ENCODE assay signal across 7 cellular contexts in the genomic region with DNA sequence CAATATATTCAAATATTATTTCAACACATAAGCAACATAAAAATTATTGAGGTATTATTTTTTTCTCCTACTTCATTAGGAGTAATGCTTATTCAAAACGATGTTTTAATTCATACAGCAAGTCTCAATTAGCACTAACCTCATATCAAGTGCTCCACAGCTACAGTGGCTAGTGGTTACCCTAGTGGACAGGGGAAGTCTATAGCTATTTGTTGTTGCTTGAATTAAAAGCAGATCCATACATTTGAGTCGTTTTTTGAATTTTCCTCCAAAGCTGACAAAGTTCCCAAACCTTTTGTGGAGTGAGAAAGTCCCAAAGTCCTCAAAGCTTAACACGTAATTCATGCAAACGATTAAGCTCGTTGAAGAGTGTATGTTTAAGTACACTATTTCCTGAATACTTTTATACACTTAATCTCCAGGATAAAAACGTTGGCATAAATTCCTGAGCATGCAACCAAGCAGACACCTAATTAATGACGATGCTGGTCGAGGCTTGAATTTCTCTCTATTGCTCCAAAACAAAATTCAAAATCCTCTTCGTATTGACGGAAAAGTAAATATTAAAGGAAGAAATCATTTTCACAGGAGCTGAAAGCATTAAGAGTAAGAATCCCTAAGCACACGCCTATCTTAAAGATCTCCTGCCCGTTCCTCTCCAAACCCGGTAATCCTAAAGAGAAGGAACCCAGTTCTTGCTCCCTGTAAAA. TPM values are rescaled to one million over a fixed set of nuclear protein-coding genes. Genes with fewer than 3 reads are reported as not detected.
DNase-seq lines count a peak whose midpoint lies in the region; ATAC-seq, FAIRE-seq and TF ChIP-seq lines count a peak whose summit lies in the region.

No MANE protein-coding gene starts in this region.

- peak overlapping the region; percentile 89 for H3K4me2 ChIP-seq in GM23338

- H3K4me1 Mint-ChIP-seq in GM23338, result peaks cover 6% of the 10 kb centered on the region; the same call in 1 of the 3 replicates
- peaks cover 38% of the 10 kb centered on the region for H3K4me1 Mint-ChIP-seq in osteocyte (ENCODE audit: unreplicated experiment)

- no peaks in the 10 kb centered on the region; the same call in 2 of the 3 replicates for H3K36me3 Mint-ChIP-seq in GM23338 (ENCODE audit: low read depth)
- H3K36me3 Mint-ChIP-seq in osteocyte (ENCODE audit: unreplicated experiment), result peaks cover 3% of the 10 kb centered on the region

- no peaks in the 10 kb centered on the region for H3K36me3 ChIP-seq in GM23338 (ENCODE audit: insufficient read depth)

- H3K27ac Mint-ChIP-seq in GM23338 (no peak overlapping the region), osteocyte (ENCODE audit: unreplicated experiment) (peak overlapping the region; percentile 81)

- peaks cover 12% of the 10 kb centered on the region for H3K4me1 ChIP-seq in GM23338 (ENCODE audit: insufficient read depth)

- H3K27me3 ChIP-seq in GM23338 (ENCODE audit: insufficient read depth), result peaks cover 46% of the 10 kb centered on the region

- no peak for ATAC-seq in GM23338

- H3K9me2 ChIP-seq in GM23338 (ENCODE audit: insufficient read depth), result no peaks in the 10 kb centered on the region

- peaks cover 22% of the 10 kb centered on the region for H3K79me2 ChIP-seq in GM23338 (replicated peaks; ENCODE audit: insufficient read depth)

- TF ChIP-seq CTCF in GM23338 (conservative IDR thresholded peaks at IDR 0.05; ENCODE audit: low read depth in 2 of 2) (peak in 1 of 2 experiments; percentile 20; a peak in 1 of 4 replicates), epithelial cell of esophagus (IDR thresholded peaks at IDR 0.05; ENCODE audit: insufficient read depth, low read depth, low read length, missing control alignments) (peak; percentile 31), osteocyte (IDR thresholded peaks at IDR 0.05) (peak; percentile 38)

- H3K4me3 Mint-ChIP-seq in GM23338 (peak overlapping the region; percentile 93), osteocyte (ENCODE audit: unreplicated experiment) (peak overlapping the region; percentile 85)

- peak overlapping the region; percentile 98 for H2AFZ ChIP-seq in GM23338

- FAIRE-seq in GM19239 (lab: Jason Lieb, UNC), result no peak

- H3K27ac ChIP-seq in GM23338 (ENCODE audit: low read depth), result no peak overlapping the region

- peaks cover 24% of the 10 kb centered on the region for H3K27me3 Mint-ChIP-seq in GM23338 (ENCODE audit: insufficient read depth, low read depth, poor library complexity)
- peaks cover 6% of the 10 kb centered on the region for H3K27me3 Mint-ChIP-seq in osteocyte (ENCODE audit: unreplicated experiment)

- H4K20me1 ChIP-seq in GM23338 (replicated peaks; ENCODE audit: insufficient read depth), result no peaks in the 10 kb centered on the region; the same call in 1 of the 2 replicates

- no peaks in the 10 kb centered on the region for H3K9me3 Mint-ChIP-seq in GM23338
- no peaks in the 10 kb centered on the region for H3K9me3 Mint-ChIP-seq in osteocyte (ENCODE audit: unreplicated experiment)

- no peaks in the 10 kb centered on the region for H3F3A ChIP-seq in GM23338 (replicated peaks; ENCODE audit: low read depth)

- H3K4me3 ChIP-seq in GM23338, result peak overlapping the region; percentile 84
- H3K4me3 ChIP-seq in epithelial cell of esophagus (ENCODE audit: low read length), result peak overlapping the region; percentile 78

- no peak for DNase-seq in GM23338 (ENCODE audit: low spot score)
- DNase-seq in RPMI7951 (ENCODE audit: low read depth), result peak; percentile 20
- peak; percentile 16 for DNase-seq in epithelial cell of esophagus (ENCODE audit: low read depth)
- DNase-seq in osteocyte (ENCODE audit: extremely low spot score, unreplicated experiment), result no peak
- no peak for DNase-seq in NOMO-1 (lab: John Stamatoyannopoulos, UW; ENCODE audit: unreplicated experiment in 2 of 2)
- DNase-seq in occipital lobe (lab: John Stamatoyannopoulos, UW), result no peak
- DNase-seq in GM19239 (ENCODE audit: insufficient read length, low spot score), result no peak

TF ChIP-seq in GM23338, 12 proteins besides CTCF, POLR2A, EP300 and RAD21 (continues in another document):
- TF ChIP-seq JUNB (IDR thresholded peaks at IDR 0.05; ENCODE audit: unreplicated experiment) (no peak), STAT1 (IDR thresholded peaks at IDR 0.05; ENCODE audit: unreplicated experiment) (no peak), ZNF331 (CRISPR knock-in tag; IDR thresholded peaks at IDR 0.05; ENCODE audit: low read depth) (no peak), POLR2AphosphoS5 (IDR thresholded peaks at IDR 0.05; ENCODE audit: low read depth) (no peak), NANOG (IDR thresholded peaks at IDR 0.05; ENCODE audit: borderline replicate concordance) (no peak), EZH2 (IDR thresholded peaks at IDR 0.05; ENCODE audit: low read depth, unreplicated experiment) (no peak), EZH2phosphoT487 (IDR thresholded peaks at IDR 0.05; ENCODE audit: unreplicated experiment) (no peak), CREB1 (CRISPR knock-in tag; IDR thresholded peaks at IDR 0.05; ENCODE audit: low read depth) (no peak), ZNF114 (CRISPR knock-in tag; IDR thresholded peaks at IDR 0.05) (no peak)
- TF ChIP-seq, protein P1, sequence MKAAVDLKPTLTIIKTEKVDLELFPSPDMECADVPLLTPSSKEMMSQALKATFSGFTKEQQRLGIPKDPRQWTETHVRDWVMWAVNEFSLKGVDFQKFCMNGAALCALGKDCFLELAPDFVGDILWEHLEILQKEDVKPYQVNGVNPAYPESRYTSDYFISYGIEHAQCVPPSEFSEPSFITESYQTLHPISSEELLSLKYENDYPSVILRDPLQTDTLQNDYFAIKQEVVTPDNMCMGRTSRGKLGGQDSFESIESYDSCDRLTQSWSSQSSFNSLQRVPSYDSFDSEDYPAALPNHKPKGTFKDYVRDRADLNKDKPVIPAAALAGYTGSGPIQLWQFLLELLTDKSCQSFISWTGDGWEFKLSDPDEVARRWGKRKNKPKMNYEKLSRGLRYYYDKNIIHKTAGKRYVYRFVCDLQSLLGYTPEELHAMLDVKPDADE (IDR thresholded peaks at IDR 0.05), result no peak
- TF ChIP-seq, protein P2, sequence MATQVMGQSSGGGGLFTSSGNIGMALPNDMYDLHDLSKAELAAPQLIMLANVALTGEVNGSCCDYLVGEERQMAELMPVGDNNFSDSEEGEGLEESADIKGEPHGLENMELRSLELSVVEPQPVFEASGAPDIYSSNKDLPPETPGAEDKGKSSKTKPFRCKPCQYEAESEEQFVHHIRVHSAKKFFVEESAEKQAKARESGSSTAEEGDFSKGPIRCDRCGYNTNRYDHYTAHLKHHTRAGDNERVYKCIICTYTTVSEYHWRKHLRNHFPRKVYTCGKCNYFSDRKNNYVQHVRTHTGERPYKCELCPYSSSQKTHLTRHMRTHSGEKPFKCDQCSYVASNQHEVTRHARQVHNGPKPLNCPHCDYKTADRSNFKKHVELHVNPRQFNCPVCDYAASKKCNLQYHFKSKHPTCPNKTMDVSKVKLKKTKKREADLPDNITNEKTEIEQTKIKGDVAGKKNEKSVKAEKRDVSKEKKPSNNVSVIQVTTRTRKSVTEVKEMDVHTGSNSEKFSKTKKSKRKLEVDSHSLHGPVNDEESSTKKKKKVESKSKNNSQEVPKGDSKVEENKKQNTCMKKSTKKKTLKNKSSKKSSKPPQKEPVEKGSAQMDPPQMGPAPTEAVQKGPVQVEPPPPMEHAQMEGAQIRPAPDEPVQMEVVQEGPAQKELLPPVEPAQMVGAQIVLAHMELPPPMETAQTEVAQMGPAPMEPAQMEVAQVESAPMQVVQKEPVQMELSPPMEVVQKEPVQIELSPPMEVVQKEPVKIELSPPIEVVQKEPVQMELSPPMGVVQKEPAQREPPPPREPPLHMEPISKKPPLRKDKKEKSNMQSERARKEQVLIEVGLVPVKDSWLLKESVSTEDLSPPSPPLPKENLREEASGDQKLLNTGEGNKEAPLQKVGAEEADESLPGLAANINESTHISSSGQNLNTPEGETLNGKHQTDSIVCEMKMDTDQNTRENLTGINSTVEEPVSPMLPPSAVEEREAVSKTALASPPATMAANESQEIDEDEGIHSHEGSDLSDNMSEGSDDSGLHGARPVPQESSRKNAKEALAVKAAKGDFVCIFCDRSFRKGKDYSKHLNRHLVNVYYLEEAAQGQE (IDR thresholded peaks at IDR 0.05; ENCODE audit: unreplicated experiment), result no peak

RNA-seq across cellular contexts. Expression of gene VPS13C, which starts 1.0 kb away (rescaled TPM):
- 20.5 and 28.0 TPM in 2 replicates for total RNA-seq in GM23338 (2014; rRNA removed; shearing (Covaris generic))
- polyA plus RNA-seq in GM23338 (2016; fragmentation: Nextera tagmentation; extraction: Ambion mirVana), result 6.6 and 10.2 TPM in 2 replicates
- 20.9 and 30.3 TPM in 2 replicates for total RNA-seq in RPMI7951 (2014; rRNA removed; shearing (Covaris generic))
- total RNA-seq in osteocyte (60.2 and 67.5 TPM in 2 replicates), occipital lobe (142 TPM)

RNA-seq across cellular contexts. Expression of gene C2CD4A, which starts 7.5 kb away (rescaled TPM):
- 0.07 and 0.19 TPM in 2 replicates for total RNA-seq in GM23338 (2014; rRNA removed; shearing (Covaris generic))
- polyA plus RNA-seq in GM23338 (2016; fragmentation: Nextera tagmentation; extraction: Ambion mirVana), result 0.30 TPM in 1 of 2 replicates, not detected in the other
- not detected in 2 replicates for total RNA-seq in RPMI7951 (2014; rRNA removed; shearing (Covaris generic))
- total RNA-seq in osteocyte (not detected in 2 replicates), occipital lobe (0.16 TPM)

Comparison
In these comparisons a context has a peak if more than half of its experiments do, and no peak if none do; other contexts are left out.
1. DNase-seq: peak in RPMI7951 (single experiment) and epithelial cell of esophagus (single experiment); none in GM23338 (single experiment), osteocyte (single experiment), NOMO-1 (0 of 2), occipital lobe (single experiment) and GM19239 (single experiment).